ENCODE assay signal across 1 cellular context in genomic region chr9:113221003-113221799, GRCh38.
TF ChIP-seq lines count a peak whose summit lies in the region.

FKBP15 (minus strand) TSS chr9:113221277; CDS start chr9:113221243, 34 bp downstream.
SLC31A1 (plus strand) TSS chr9:113221544; CDS start chr9:113256149, 34,605 bp downstream.

TF ChIP-seq in HepG2, 621 proteins besides CTCF, POLR2A, EP300 and RAD21 (continued from another document and continues in another):
- TF ChIP-seq FOXO4 (CRISPR knock-in tag; conservative IDR thresholded peaks at IDR 0.05), result no peak
- TF ChIP-seq HOXA5 (CRISPR knock-in tag; IDR thresholded peaks at IDR 0.05), result peak; percentile 77; the same call in 1 of the 2 replicates
- TF ChIP-seq ZFYVE20 (CRISPR knock-in tag; IDR thresholded peaks at IDR 0.05; ENCODE audit: borderline replicate concordance, low read depth), result no peak
- no peak for TF ChIP-seq MBNL3 (CRISPR knock-in tag; conservative IDR thresholded peaks at IDR 0.05)
- no peak; the same call in 1 of the 2 replicates for TF ChIP-seq ZNF552 (CRISPR knock-in tag; IDR thresholded peaks at IDR 0.05; ENCODE audit: borderline replicate concordance)
- peak; percentile 85; the same call in 1 of the 2 replicates for TF ChIP-seq SALL2 (CRISPR knock-in tag; IDR thresholded peaks at IDR 0.05)
- 0 out of 2 replicates have a peak, but pooled peaks have one; percentile 59 for TF ChIP-seq MEIS1 (CRISPR knock-in tag; IDR thresholded peaks at IDR 0.05; ENCODE audit: borderline replicate concordance)
- TF ChIP-seq ZNF280B (CRISPR knock-in tag; IDR thresholded peaks at IDR 0.05; ENCODE audit: borderline replicate concordance), result no peak; the same call in 1 of the 2 replicates
- TF ChIP-seq, protein P1, sequence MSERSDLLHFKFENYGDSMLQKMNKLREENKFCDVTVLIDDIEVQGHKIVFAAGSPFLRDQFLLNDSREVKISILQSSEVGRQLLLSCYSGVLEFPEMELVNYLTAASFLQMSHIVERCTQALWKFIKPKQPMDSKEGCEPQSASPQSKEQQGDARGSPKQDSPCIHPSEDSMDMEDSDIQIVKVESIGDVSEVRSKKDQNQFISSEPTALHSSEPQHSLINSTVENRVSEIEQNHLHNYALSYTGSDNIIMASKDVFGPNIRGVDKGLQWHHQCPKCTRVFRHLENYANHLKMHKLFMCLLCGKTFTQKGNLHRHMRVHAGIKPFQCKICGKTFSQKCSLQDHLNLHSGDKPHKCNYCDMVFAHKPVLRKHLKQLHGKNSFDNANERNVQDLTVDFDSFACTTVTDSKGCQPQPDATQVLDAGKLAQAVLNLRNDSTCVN (CRISPR knock-in tag; IDR thresholded peaks at IDR 0.05; ENCODE audit: borderline replicate concordance), result peak; percentile 85; the same call in 1 of the 2 replicates
- TF ChIP-seq ETV5 (CRISPR knock-in tag; IDR thresholded peaks at IDR 0.05; ENCODE audit: borderline replicate concordance), result peak; percentile 77
- TF ChIP-seq GATA4 (IDR thresholded peaks at IDR 0.05; ENCODE audit: borderline replicate concordance, low read depth), result no peak
- TF ChIP-seq SMYD3 (CRISPR knock-in tag; IDR thresholded peaks at IDR 0.05), result no peak
- TF ChIP-seq ZNF782 (CRISPR knock-in tag; IDR thresholded peaks at IDR 0.05; ENCODE audit: borderline replicate concordance), result no peak
- peak; percentile 97 for TF ChIP-seq HNRNPLL (IDR thresholded peaks at IDR 0.05; ENCODE audit: low read depth, low read length, poor library complexity, severe bottlenecking)
- TF ChIP-seq, protein P2, sequence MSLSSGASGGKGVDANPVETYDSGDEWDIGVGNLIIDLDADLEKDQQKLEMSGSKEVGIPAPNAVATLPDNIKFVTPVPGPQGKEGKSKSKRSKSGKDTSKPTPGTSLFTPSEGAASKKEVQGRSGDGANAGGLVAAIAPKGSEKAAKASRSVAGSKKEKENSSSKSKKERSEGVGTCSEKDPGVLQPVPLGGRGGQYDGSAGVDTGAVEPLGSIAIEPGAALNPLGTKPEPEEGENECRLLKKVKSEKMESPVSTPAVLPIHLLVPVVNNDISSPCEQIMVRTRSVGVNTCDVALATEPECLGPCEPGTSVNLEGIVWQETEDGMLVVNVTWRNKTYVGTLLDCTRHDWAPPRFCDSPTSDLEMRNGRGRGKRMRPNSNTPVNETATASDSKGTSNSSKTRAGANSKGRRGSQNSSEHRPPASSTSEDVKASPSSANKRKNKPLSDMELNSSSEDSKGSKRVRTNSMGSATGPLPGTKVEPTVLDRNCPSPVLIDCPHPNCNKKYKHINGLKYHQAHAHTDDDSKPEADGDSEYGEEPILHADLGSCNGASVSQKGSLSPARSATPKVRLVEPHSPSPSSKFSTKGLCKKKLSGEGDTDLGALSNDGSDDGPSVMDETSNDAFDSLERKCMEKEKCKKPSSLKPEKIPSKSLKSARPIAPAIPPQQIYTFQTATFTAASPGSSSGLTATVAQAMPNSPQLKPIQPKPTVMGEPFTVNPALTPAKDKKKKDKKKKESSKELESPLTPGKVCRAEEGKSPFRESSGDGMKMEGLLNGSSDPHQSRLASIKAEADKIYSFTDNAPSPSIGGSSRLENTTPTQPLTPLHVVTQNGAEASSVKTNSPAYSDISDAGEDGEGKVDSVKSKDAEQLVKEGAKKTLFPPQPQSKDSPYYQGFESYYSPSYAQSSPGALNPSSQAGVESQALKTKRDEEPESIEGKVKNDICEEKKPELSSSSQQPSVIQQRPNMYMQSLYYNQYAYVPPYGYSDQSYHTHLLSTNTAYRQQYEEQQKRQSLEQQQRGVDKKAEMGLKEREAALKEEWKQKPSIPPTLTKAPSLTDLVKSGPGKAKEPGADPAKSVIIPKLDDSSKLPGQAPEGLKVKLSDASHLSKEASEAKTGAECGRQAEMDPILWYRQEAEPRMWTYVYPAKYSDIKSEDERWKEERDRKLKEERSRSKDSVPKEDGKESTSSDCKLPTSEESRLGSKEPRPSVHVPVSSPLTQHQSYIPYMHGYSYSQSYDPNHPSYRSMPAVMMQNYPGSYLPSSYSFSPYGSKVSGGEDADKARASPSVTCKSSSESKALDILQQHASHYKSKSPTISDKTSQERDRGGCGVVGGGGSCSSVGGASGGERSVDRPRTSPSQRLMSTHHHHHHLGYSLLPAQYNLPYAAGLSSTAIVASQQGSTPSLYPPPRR (CRISPR knock-in tag; IDR thresholded peaks at IDR 0.05; ENCODE audit: borderline replicate concordance), result peak; percentile 3; the same call in 1 of the 2 replicates
- TF ChIP-seq NCOA1 (CRISPR knock-in tag; IDR thresholded peaks at IDR 0.05), result no peak
- TF ChIP-seq ZNF615 (CRISPR knock-in tag; IDR thresholded peaks at IDR 0.05; ENCODE audit: borderline replicate concordance), result no peak
- TF ChIP-seq ZNF446 (CRISPR knock-in tag; IDR thresholded peaks at IDR 0.05), result 0 out of 2 replicates have a peak, but pooled peaks have one; percentile 24
- TF ChIP-seq MED8 (CRISPR knock-in tag; IDR thresholded peaks at IDR 0.05; ENCODE audit: insufficient replicate concordance), result no peak
- no peak for TF ChIP-seq ZNF3 (CRISPR knock-in tag; IDR thresholded peaks at IDR 0.05)
- TF ChIP-seq HOXD1 (CRISPR knock-in tag; IDR thresholded peaks at IDR 0.05), result 0 out of 2 replicates have a peak, but pooled peaks have one; percentile 36
- TF ChIP-seq SP4 (CRISPR knock-in tag; IDR thresholded peaks at IDR 0.05), result peak; percentile 88
- TF ChIP-seq ZNF710 (CRISPR knock-in tag; IDR thresholded peaks at IDR 0.05; ENCODE audit: borderline replicate concordance), result no peak
- peak; percentile 35; the same call in 1 of the 2 replicates for TF ChIP-seq RXRB (CRISPR knock-in tag; IDR thresholded peaks at IDR 0.05; ENCODE audit: borderline replicate concordance)
- peak; percentile 46 for TF ChIP-seq ARID5B (CRISPR knock-in tag; IDR thresholded peaks at IDR 0.05)
- TF ChIP-seq, protein P3, sequence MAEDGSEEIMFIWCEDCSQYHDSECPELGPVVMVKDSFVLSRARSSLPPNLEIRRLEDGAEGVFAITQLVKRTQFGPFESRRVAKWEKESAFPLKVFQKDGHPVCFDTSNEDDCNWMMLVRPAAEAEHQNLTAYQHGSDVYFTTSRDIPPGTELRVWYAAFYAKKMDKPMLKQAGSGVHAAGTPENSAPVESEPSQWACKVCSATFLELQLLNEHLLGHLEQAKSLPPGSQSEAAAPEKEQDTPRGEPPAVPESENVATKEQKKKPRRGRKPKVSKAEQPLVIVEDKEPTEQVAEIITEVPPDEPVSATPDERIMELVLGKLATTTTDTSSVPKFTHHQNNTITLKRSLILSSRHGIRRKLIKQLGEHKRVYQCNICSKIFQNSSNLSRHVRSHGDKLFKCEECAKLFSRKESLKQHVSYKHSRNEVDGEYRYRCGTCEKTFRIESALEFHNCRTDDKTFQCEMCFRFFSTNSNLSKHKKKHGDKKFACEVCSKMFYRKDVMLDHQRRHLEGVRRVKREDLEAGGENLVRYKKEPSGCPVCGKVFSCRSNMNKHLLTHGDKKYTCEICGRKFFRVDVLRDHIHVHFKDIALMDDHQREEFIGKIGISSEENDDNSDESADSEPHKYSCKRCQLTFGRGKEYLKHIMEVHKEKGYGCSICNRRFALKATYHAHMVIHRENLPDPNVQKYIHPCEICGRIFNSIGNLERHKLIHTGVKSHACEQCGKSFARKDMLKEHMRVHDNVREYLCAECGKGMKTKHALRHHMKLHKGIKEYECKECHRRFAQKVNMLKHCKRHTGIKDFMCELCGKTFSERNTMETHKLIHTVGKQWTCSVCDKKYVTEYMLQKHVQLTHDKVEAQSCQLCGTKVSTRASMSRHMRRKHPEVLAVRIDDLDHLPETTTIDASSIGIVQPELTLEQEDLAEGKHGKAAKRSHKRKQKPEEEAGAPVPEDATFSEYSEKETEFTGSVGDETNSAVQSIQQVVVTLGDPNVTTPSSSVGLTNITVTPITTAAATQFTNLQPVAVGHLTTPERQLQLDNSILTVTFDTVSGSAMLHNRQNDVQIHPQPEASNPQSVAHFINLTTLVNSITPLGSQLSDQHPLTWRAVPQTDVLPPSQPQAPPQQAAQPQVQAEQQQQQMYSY (CRISPR knock-in tag; IDR thresholded peaks at IDR 0.05), result no peak
- TF ChIP-seq, protein P4, sequence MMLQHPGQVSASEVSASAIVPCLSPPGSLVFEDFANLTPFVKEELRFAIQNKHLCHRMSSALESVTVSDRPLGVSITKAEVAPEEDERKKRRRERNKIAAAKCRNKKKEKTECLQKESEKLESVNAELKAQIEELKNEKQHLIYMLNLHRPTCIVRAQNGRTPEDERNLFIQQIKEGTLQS (CRISPR knock-in tag; IDR thresholded peaks at IDR 0.05), result no peak
- TF ChIP-seq ZFAT (CRISPR knock-in tag; conservative IDR thresholded peaks at IDR 0.05), result no peak
- TF ChIP-seq KDM6A (CRISPR knock-in tag; IDR thresholded peaks at IDR 0.05; ENCODE audit: low read depth), result 0 out of 2 replicates have a peak, but pooled peaks have one; percentile 15
- TF ChIP-seq ZNF644 (CRISPR knock-in tag; IDR thresholded peaks at IDR 0.05; ENCODE audit: low read depth), result no peak
- TF ChIP-seq, protein P5, sequence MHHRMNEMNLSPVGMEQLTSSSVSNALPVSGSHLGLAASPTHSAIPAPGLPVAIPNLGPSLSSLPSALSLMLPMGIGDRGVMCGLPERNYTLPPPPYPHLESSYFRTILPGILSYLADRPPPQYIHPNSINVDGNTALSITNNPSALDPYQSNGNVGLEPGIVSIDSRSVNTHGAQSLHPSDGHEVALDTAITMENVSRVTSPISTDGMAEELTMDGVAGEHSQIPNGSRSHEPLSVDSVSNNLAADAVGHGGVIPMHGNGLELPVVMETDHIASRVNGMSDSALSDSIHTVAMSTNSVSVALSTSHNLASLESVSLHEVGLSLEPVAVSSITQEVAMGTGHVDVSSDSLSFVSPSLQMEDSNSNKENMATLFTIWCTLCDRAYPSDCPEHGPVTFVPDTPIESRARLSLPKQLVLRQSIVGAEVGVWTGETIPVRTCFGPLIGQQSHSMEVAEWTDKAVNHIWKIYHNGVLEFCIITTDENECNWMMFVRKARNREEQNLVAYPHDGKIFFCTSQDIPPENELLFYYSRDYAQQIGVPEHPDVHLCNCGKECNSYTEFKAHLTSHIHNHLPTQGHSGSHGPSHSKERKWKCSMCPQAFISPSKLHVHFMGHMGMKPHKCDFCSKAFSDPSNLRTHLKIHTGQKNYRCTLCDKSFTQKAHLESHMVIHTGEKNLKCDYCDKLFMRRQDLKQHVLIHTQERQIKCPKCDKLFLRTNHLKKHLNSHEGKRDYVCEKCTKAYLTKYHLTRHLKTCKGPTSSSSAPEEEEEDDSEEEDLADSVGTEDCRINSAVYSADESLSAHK (CRISPR knock-in tag; IDR thresholded peaks at IDR 0.05; ENCODE audit: borderline replicate concordance), result no peak
- TF ChIP-seq BHLHE40 (IDR thresholded peaks at IDR 0.05; ENCODE audit: low read length), result peak; percentile 80
- peak; percentile 85 for TF ChIP-seq ZNF781 (CRISPR knock-in tag; IDR thresholded peaks at IDR 0.05; ENCODE audit: borderline replicate concordance, not compliant biosample characterization)
- TF ChIP-seq ZNF501 (CRISPR knock-in tag; IDR thresholded peaks at IDR 0.05), result peak; percentile 69
- no peak for TF ChIP-seq ZNF773 (CRISPR knock-in tag; IDR thresholded peaks at IDR 0.05; ENCODE audit: borderline replicate concordance)
